17 cellular contexts compared by ENCODE assay signal in the genomic region with DNA sequence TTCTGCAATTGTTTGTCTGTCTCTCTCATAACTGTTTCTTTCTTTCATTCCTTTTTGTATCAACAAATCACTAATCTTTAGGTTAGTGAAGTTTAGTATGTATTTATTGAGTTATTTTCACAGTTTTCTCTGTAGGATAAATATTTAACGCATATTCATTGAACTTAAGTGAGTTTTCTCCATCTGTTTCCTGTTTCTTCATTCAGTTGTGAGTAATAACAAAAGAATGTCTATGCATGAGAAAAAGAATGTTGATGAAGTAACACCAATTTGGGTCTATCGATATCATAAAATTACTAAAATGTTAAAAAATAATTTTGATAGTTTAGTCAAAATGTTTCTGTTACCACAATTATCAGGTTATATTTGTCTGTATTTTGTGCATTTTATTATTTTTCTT.
DNase-seq lines count a peak whose midpoint lies in the region; TF ChIP-seq lines count a peak whose summit lies in the region.
"Had no signal": no experiment of that assay in that cellular context is flagged by ENCODE, and none has a peak within 500 bp of the region (broad histone marks: within the 10 kb centered on the region; RNA-seq: fewer than 3 reads in every experiment).

No MANE protein-coding gene starts in this region.

- no CpG with 5 or more reads among the region's 2 CpGs for WGBS in mesendoderm (ENCODE audit: extremely low coverage, insufficient coverage, low lambda C conversion rate)

- H3K4me3 ChIP-seq in mesendoderm (ENCODE audit: low read length) (no peak overlapping the region), right atrium auricular region (no peak overlapping the region)
- H3K4me3 ChIP-seq: PC-9 had no signal

- no peaks in the 10 kb centered on the region for H3K9me3 ChIP-seq in right atrium auricular region

- H3K4ac ChIP-seq in mesendoderm (ENCODE audit: low read depth, low read length): no peak overlapping the region

- H2BK120ac ChIP-seq in mesendoderm (ENCODE audit: low read depth, low read length): no peak overlapping the region

- no peak overlapping the region for H3K56ac ChIP-seq in mesendoderm (ENCODE audit: low read length)

- no peaks in the 10 kb centered on the region for H3K79me1 ChIP-seq in mesendoderm (ENCODE audit: low read length)

- no peak overlapping the region for H4K5ac ChIP-seq in mesendoderm (ENCODE audit: low read length)

- H3K18ac ChIP-seq in mesendoderm (ENCODE audit: low read length): no peak overlapping the region

- H3K27ac ChIP-seq in mesendoderm (ENCODE audit: low read depth, low read length): no peak overlapping the region
- H3K27ac ChIP-seq in right atrium auricular region: no peak overlapping the region
- H3K27ac ChIP-seq: PC-9 had no signal

- peak; percentile 25 for DNase-seq in EH (ENCODE audit: low read depth)
- DNase-seq in NCI-H226: peak; percentile 20
- DNase-seq in dedifferentiated amniotic fluid mesenchymal stem cell (ENCODE audit: extremely low spot score): peak; percentile 51
- DNase-seq in mesendoderm: peak; percentile 47
- no peak for DNase-seq in RPMI8226
- no peak for DNase-seq in activated CD4-positive, alpha-beta T cell treated with anti-CD3 and anti-CD28 coated beads, Interleukin-2, amount 50 U/mL, for 4 hours
- no peak for DNase-seq in mesenteric fat pad (ENCODE audit: low spot score)
- DNase-seq in right atrium auricular region (ENCODE audit: low spot score): no peak
- DNase-seq: activated CD4-positive, CD25-positive, alpha-beta regulatory T cell treated with anti-CD3 and anti-CD28 coated beads, Interleukin-2, amount 50 U/mL, for 72 hours; erythroblast; H7; hypothalamus; Kasumi-1; NCI-H187; NCI-H524; PC-9; small intestine had no signal

- H2BK5ac ChIP-seq in mesendoderm (ENCODE audit: low read length): no peak overlapping the region

- no peak overlapping the region for H3K23ac ChIP-seq in mesendoderm (ENCODE audit: low read length)

- no peak overlapping the region for H2AK5ac ChIP-seq in mesendoderm (ENCODE audit: low read length)

- H2BK15ac ChIP-seq in mesendoderm (replicated peaks; ENCODE audit: low read depth): no peak overlapping the region

- no peaks in the 10 kb centered on the region for H3K79me2 ChIP-seq in mesendoderm (ENCODE audit: control insufficient read depth, insufficient read depth, low read length)

- H3K36me3 ChIP-seq in mesendoderm (ENCODE audit: control insufficient read depth, insufficient read depth, low read length) (no peaks in the 10 kb centered on the region), right atrium auricular region (no peaks in the 10 kb centered on the region)

- no peak for TF ChIP-seq CTCF in right atrium auricular region (IDR thresholded peaks at IDR 0.05)

- H4K8ac ChIP-seq in mesendoderm (ENCODE audit: low read depth, low read length): no peak overlapping the region

- no peak overlapping the region for H3K9ac ChIP-seq in mesendoderm (ENCODE audit: low read length)

- no peaks in the 10 kb centered on the region for H3K4me1 ChIP-seq in mesendoderm (ENCODE audit: control insufficient read depth, low read depth, low read length)
- no peaks in the 10 kb centered on the region for H3K4me1 ChIP-seq in right atrium auricular region

- H3K27me3 ChIP-seq in mesendoderm (ENCODE audit: insufficient read depth, low read length, poor library complexity) (no peaks in the 10 kb centered on the region), right atrium auricular region (no peaks in the 10 kb centered on the region)

- H3K4me2 ChIP-seq in mesendoderm (ENCODE audit: low read length): no peak overlapping the region
- H3K4me2 ChIP-seq: PC-9 had no signal

Comparison
In these comparisons a context has a peak if more than half of its experiments do, and no peak if none do; other contexts are left out.
1. DNase-seq: peak in EH (single experiment), NCI-H226 (single experiment), dedifferentiated amniotic fluid mesenchymal stem cell (single experiment) and mesendoderm (single experiment); none in RPMI8226 (single experiment), activated CD4-positive, alpha-beta T cell treated with anti-CD3 and anti-CD28 coated beads, Interleukin-2, amount 50 U/mL, for 4 hours (0 of 2), mesenteric fat pad (single experiment) and right atrium auricular region (single experiment).